In the genomic region with DNA sequence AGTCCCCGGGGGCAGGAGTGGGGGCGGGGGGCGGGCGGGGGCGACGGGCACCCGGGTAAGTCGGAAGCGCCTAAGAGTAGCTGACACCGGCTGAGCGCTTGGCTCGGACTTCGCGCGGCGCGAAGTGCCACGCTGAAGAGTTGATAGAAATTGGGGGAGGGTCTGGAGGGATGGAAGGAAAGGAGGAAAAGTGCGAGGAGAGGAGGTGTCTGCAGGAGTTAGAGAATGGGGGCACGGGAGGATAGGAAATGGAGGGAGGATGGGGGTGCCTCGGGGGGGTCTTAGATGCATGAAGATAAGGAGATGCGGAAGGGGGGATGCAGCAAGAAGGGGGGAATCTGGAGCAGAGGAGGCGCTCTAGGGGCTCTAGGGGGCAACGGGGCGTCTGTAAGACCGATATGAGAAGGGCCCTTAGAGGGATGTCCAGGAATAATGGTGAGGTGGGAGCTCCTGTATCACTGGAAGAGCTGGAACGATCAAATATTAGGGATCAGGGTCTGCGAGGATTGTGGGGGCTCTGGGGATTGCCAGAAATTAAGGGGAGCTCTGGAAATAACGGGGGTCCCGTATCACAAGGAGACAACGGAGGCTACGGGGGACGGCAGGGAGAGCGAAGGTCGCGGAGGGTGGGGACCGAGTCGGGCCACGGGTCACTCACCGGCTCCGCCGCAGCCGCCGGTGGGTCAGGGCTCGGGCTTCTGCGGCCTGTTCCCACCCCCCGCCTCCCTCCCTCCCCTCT, we compare ENCODE assay signal across 1 cellular context.
A peak's percentile ranks its signal among the peaks of the same experiment; 100 is the strongest.
TF ChIP-seq lines count a peak whose summit lies in the region.

MYPOP (minus strand) TSS at position 702 of the 739 bp plus-strand sequence. CDS start 840 bp downstream, outside the sequence.

TF ChIP-seq in K562, 482 proteins besides CTCF, POLR2A, EP300 and RAD21 (continued from another document):
- TF ChIP-seq CBX5 (IDR thresholded peaks at IDR 0.05; ENCODE audit: borderline replicate concordance, low read depth) (no peak), ZNF512 (tag; IDR thresholded peaks at IDR 0.05) (no peak), SP1 (CRISPR knock-in tag; IDR thresholded peaks at IDR 0.05) (no peak), ZBTB11 (CRISPR knock-in tag; IDR thresholded peaks at IDR 0.05) (no peak), EP400 (IDR thresholded peaks at IDR 0.05) (no peak), XRCC3 (IDR thresholded peaks at IDR 0.05) (no peak), RB1 (IDR thresholded peaks at IDR 0.05; ENCODE audit: low read depth) (no peak), MYBL2 (IDR thresholded peaks at IDR 0.05; ENCODE audit: low read depth) (no peak), MYBL2 (CRISPR knock-in tag; IDR thresholded peaks at IDR 0.05; ENCODE audit: borderline replicate concordance) (no peak), ZFP30 (CRISPR knock-in tag; IDR thresholded peaks at IDR 0.05; ENCODE audit: borderline replicate concordance) (no peak), HDGF (IDR thresholded peaks at IDR 0.05) (no peak), ESRRB (CRISPR knock-in tag; IDR thresholded peaks at IDR 0.05; ENCODE audit: borderline replicate concordance) (no peak), ZNF766 (CRISPR knock-in tag; conservative IDR thresholded peaks at IDR 0.05) (no peak), RBFOX2 (IDR thresholded peaks at IDR 0.05; ENCODE audit: low read depth, low read length) (no peak), ZNF212 (CRISPR knock-in tag; IDR thresholded peaks at IDR 0.05) (no peak), NFIX (CRISPR knock-in tag; IDR thresholded peaks at IDR 0.05; ENCODE audit: low read depth) (no peak), TAF9B (IDR thresholded peaks at IDR 0.05; ENCODE audit: partially characterized antibody) (no peak), ZNF384 (IDR thresholded peaks at IDR 0.05; ENCODE audit: low read depth, low read length) (no peak), HEY1 (CRISPR knock-in tag; IDR thresholded peaks at IDR 0.05; ENCODE audit: borderline replicate concordance) (no peak), KDM1A (IDR thresholded peaks at IDR 0.05) (no peak), NCOA2 (IDR thresholded peaks at IDR 0.05; ENCODE audit: partially characterized antibody in 2 of 2) (no peak), ZBTB40 (IDR thresholded peaks at IDR 0.05) (peak; percentile 63), ZBTB40 (CRISPR knock-in tag; IDR thresholded peaks at IDR 0.05) (no peak), ZNF124 (CRISPR knock-in tag; IDR thresholded peaks at IDR 0.05) (no peak)
- TF ChIP-seq, protein P1, sequence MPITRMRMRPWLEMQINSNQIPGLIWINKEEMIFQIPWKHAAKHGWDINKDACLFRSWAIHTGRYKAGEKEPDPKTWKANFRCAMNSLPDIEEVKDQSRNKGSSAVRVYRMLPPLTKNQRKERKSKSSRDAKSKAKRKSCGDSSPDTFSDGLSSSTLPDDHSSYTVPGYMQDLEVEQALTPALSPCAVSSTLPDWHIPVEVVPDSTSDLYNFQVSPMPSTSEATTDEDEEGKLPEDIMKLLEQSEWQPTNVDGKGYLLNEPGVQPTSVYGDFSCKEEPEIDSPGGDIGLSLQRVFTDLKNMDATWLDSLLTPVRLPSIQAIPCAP (CRISPR knock-in tag; IDR thresholded peaks at IDR 0.05; ENCODE audit: borderline replicate concordance): no peak
